ENCODE assay signal across 1 cellular context in genomic region chr4:957581-958313, GRCh38.
TF ChIP-seq lines count a peak whose summit lies in the region.

No MANE protein-coding gene starts in this region.

TF ChIP-seq in H1, 55 proteins besides CTCF, POLR2A, EP300 and RAD21:
- no peak for TF ChIP-seq POU5F1 (IDR thresholded peaks at IDR 0.05; ENCODE audit: low read depth, low read length)
- no peak for TF ChIP-seq CBX5 (IDR thresholded peaks at IDR 0.05; ENCODE audit: low read depth, low read length)
- no peak for TF ChIP-seq SRF (IDR thresholded peaks at IDR 0.05; ENCODE audit: low read depth, low read length)
